In the genomic region with DNA sequence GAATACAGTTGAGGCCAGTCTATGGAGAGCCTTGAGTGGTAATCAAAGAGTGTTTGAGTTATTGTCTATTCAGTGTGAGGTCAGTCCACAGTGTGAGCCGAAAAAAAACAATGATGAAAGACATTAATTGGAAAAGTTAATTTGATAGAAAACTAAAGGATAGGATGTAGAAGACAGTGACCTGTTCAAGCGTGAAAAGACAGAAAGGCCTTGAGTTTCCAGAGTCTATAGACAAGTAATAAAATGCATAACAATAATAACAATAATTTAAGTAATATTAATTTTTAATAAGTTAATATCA, we compare ENCODE assay signal across 8 cellular contexts.
DNase-seq lines count a peak whose midpoint lies in the region; ATAC-seq and TF ChIP-seq lines count a peak whose summit lies in the region.
"Had no signal": no experiment of that assay in that cellular context is flagged by ENCODE, and none has a peak within 500 bp of the region (broad histone marks: within the 10 kb centered on the region; RNA-seq: fewer than 3 reads in every experiment).

No MANE protein-coding gene starts in this region.

- H3K4me1 Mint-ChIP-seq in WTC11: peaks cover 57% of the 10 kb centered on the region
- peaks cover 19% of the 10 kb centered on the region for H3K4me1 Mint-ChIP-seq in neural crest cell
- H3K4me1 Mint-ChIP-seq: CD4-positive, alpha-beta memory T cell had no signal

- no peak for TF ChIP-seq CTCF in WTC11 (IDR thresholded peaks at IDR 0.05)
- no peak for TF ChIP-seq CTCF in neural crest cell (conservative IDR thresholded peaks at IDR 0.05)

- no peak overlapping the region for H3K27ac Mint-ChIP-seq in WTC11
- H3K27ac Mint-ChIP-seq in neural crest cell (ENCODE audit: unreplicated experiment): no peak overlapping the region
- H3K27ac Mint-ChIP-seq: CD4-positive, alpha-beta memory T cell had no signal

- CTCF ChIA-PET in WTC11 (lab: Charles Lee): no interaction called here

- ATAC-seq in GM18867 (IDR thresholded peaks at IDR 0.05; ENCODE audit: unreplicated experiment) (peak; percentile 10), HG03432 (IDR thresholded peaks at IDR 0.05; ENCODE audit: unreplicated experiment) (peak; percentile 6), WTC11 (no peak), GM18511 (IDR thresholded peaks at IDR 0.05; ENCODE audit: unreplicated experiment) (no peak), GM19397 (IDR thresholded peaks at IDR 0.05; ENCODE audit: unreplicated experiment) (no peak), GM18909 (IDR thresholded peaks at IDR 0.05; ENCODE audit: poor library complexity, unreplicated experiment) (no peak)

- H3K9me3 Mint-ChIP-seq in WTC11 (no peaks in the 10 kb centered on the region; the same call in 1 of the 2 replicates), neural crest cell (no peaks in the 10 kb centered on the region)

- H3K27me3 Mint-ChIP-seq in WTC11 (ENCODE audit: low read depth) (peaks cover 31% of the 10 kb centered on the region), neural crest cell (ENCODE audit: low read depth) (peaks cover 36% of the 10 kb centered on the region)

- DNase-seq in WTC11 (ENCODE audit: low spot score): no peak
- DNase-seq in neural crest cell (ENCODE audit: low read depth, low spot score): no peak
- DNase-seq: CD4-positive, alpha-beta memory T cell had no signal

- 0 out of 2 replicates have a peak overlapping the region, but pooled peaks have one; percentile 9 for H3K4me3 Mint-ChIP-seq in WTC11
- H3K4me3 Mint-ChIP-seq in neural crest cell: peak overlapping the region; percentile 64
- H3K4me3 Mint-ChIP-seq: CD4-positive, alpha-beta memory T cell had no signal

- H3K36me3 Mint-ChIP-seq in WTC11 (no peaks in the 10 kb centered on the region), neural crest cell (ENCODE audit: low read depth) (no peaks in the 10 kb centered on the region)
- H3K36me3 Mint-ChIP-seq: CD4-positive, alpha-beta memory T cell had no signal

- POLR2A ChIA-PET in WTC11 (lab: Charles Lee): no interaction called here

TF ChIP-seq in WTC11, 78 proteins besides CTCF, POLR2A, EP300 and RAD21:
- TF ChIP-seq ATF1 (CRISPR knock-in tag; IDR thresholded peaks at IDR 0.05) (no peak), HMGA2 (CRISPR knock-in tag; IDR thresholded peaks at IDR 0.05) (peak; percentile 18; the same call in 1 of the 2 replicates)
TF ChIP-seq in WTC11: peak in this region for 1.

Comparison
In these comparisons a context has a peak if more than half of its experiments do, and no peak if none do; other contexts are left out.
1. ATAC-seq: peak in GM18867 (single experiment) and HG03432 (single experiment); none in WTC11 (single experiment), GM18511 (single experiment), GM19397 (single experiment) and GM18909 (single experiment).